In genomic region chr12:38911611-38912010, GRCh38 we compare ENCODE assay signal across 24 cellular contexts. TPM values are rescaled to one million over a fixed set of nuclear protein-coding genes. Genes with fewer than 3 reads are reported as not detected.
DNase-seq lines count a peak whose midpoint lies in the region; ATAC-seq, FAIRE-seq and TF ChIP-seq lines count a peak whose summit lies in the region.
"Had no signal": no experiment of that assay in that cellular context is flagged by ENCODE, and none has a peak within 500 bp of the region (broad histone marks: within the 10 kb centered on the region; RNA-seq: fewer than 3 reads in every experiment).

No MANE protein-coding gene starts in this region.

- TF ChIP-seq CTCF in HCT116 (IDR thresholded peaks at IDR 0.05 in 2 of 3, conservative IDR thresholded peaks at IDR 0.05 in 1 of 3; ENCODE audit: borderline replicate concordance in 1 of 3, insufficient read depth in 1 of 3, low read depth in 2 of 3, low read length in 2 of 3) (peak in 1 of 3 experiments; percentile 17; a peak in 1 of 6 replicates), GM12878 (IDR thresholded peaks at IDR 0.05 in 2 of 3, conservative IDR thresholded peaks at IDR 0.05 in 1 of 3; ENCODE audit: control insufficient read depth in 2 of 3, extremely low read depth in 1 of 3, insufficient read depth in 1 of 3, low read depth in 3 of 3, low read length in 3 of 3) (peak in 2 of 3 experiments; percentile 23 to 59; a peak in 4 of 6 replicates), nephron progenitor cell (IDR thresholded peaks at IDR 0.05) (no peak), endothelial cell (IDR thresholded peaks at IDR 0.05; ENCODE audit: unreplicated experiment) (no peak)

- H3K9me2 ChIP-seq in HCT116 (ENCODE audit: insufficient read depth): no peaks in the 10 kb centered on the region

- no peak for FAIRE-seq in GM12878 (lab: Jason Lieb, UNC)
- FAIRE-seq: astrocyte had no signal

- H3K27me3 ChIP-seq in HCT116 (ENCODE audit: insufficient read depth, low read length) (no peaks in the 10 kb centered on the region), GM12878 (replicated peaks in 1 of 2; ENCODE audit: control insufficient read depth in 2 of 2, insufficient read depth in 2 of 2, low read length in 1 of 2) (no peaks in the 10 kb centered on the region)
- H3K27me3 ChIP-seq: vagina had no signal

- intact Hi-C loops in HCT116 (cut with micrococcal nuclease): no loop called here
- intact Hi-C loops in GM12878 (cut with micrococcal nuclease; ENCODE audit: unreplicated experiment): no loop called here

- no peak overlapping the region for H3K27ac Mint-ChIP-seq in nephron progenitor cell
- no peak overlapping the region for H3K27ac Mint-ChIP-seq in endothelial cell (ENCODE audit: unreplicated experiment)
- H3K27ac Mint-ChIP-seq: activated CD8-positive, alpha-beta T cell treated with anti-CD3 and anti-CD28 coated beads, Interleukin-2, amount 10 ng/mL, durations not matched to agents 7 days and 5 days; immature natural killer cell; memory B cell; T-helper 1 cell treated with Interleukin-12 subunit alpha and Interleukin-12 subunit beta and Interleukin-4 antibody, amounts not matched to agents 30 μg/mL and 1 μg/mL, for 36 hours had no signal

- H3K79me2 ChIP-seq in HCT116 (ENCODE audit: insufficient read depth, low read length): no peaks in the 10 kb centered on the region
- H3K79me2 ChIP-seq in GM12878 (ENCODE audit: control insufficient read depth, insufficient read depth, low read length): no peaks in the 10 kb centered on the region

- no peak for TF ChIP-seq POLR2A in HCT116 (IDR thresholded peaks at IDR 0.05; ENCODE audit: borderline replicate concordance, extremely low read depth, insufficient read depth, insufficient read length)
- no peak for TF ChIP-seq POLR2A in GM12878 (IDR thresholded peaks at IDR 0.05; ENCODE audit: low read depth, low read length)

- TF ChIP-seq EP300 in GM12878 (IDR thresholded peaks at IDR 0.05; ENCODE audit: borderline replicate concordance in 1 of 2, control insufficient read depth in 1 of 2, low read depth in 2 of 2, low read length in 2 of 2): no peak

- H3K27ac ChIP-seq in HCT116 (ENCODE audit: low read depth, low read length) (no peak overlapping the region), GM12878 (ENCODE audit: control insufficient read depth, insufficient read depth) (no peak overlapping the region)
- H3K27ac ChIP-seq: vagina had no signal

- in situ Hi-C loops in GM12878 (cut with MboI): loop anchor here (25.0 kb wide), 1 partner anchor 224 kb away; no protein-coding TSS in a partner anchor

- peak; percentile 40; the same call in 1 of the 2 replicates for TF ChIP-seq RAD21 in HCT116 (IDR thresholded peaks at IDR 0.05; ENCODE audit: low read depth)
- TF ChIP-seq RAD21 in GM12878 (IDR thresholded peaks at IDR 0.05; ENCODE audit: insufficient read depth, low read depth, low read length): peak; percentile 62

- no peak overlapping the region for H3K4me2 ChIP-seq in HCT116 (ENCODE audit: low read length)
- H3K4me2 ChIP-seq in GM12878 (ENCODE audit: control insufficient read depth, insufficient read depth): no peak overlapping the region
- H3K4me2 ChIP-seq: smooth muscle cell had no signal

- H3K9me3 Mint-ChIP-seq in nephron progenitor cell (no peaks in the 10 kb centered on the region), endothelial cell (ENCODE audit: unreplicated experiment) (peaks cover 3% of the 10 kb centered on the region)
- H3K9me3 Mint-ChIP-seq: immature natural killer cell; T-helper 1 cell treated with Interleukin-12 subunit alpha and Interleukin-12 subunit beta and Interleukin-4 antibody, amounts not matched to agents 30 μg/mL and 1 μg/mL, for 36 hours had no signal

- H3K9me3 ChIP-seq in HCT116 (ENCODE audit: control insufficient read depth in 1 of 2, insufficient read depth in 1 of 2, low read depth in 1 of 2, low read length in 2 of 2) (no peaks in the 10 kb centered on the region), GM12878 (replicated peaks; ENCODE audit: control insufficient read depth, insufficient read depth, low read length) (no peaks in the 10 kb centered on the region)
- H3K9me3 ChIP-seq: vagina had no signal

- no peak for ATAC-seq in HCT116
- peak; percentile 54 for ATAC-seq in GM12878
- ATAC-seq in GM19324 (IDR thresholded peaks at IDR 0.05; ENCODE audit: low FRiP score, unreplicated experiment): no peak
- ATAC-seq: activated CD8-positive, alpha-beta T cell treated with anti-CD3 and anti-CD28 coated beads, Interleukin-2, amount 10 ng/mL, durations not matched to agents 7 days and 5 days had no signal

- 29% methylated on average over 1 of the region's 1 CpG for WGBS in GM12878 (ENCODE audit: insufficient coverage, insufficient replicate concordance, low lambda C conversion rate, missing lambda C conversion rate)

- CTCF ChIA-PET in HCT116 (lab: Charles Lee): interaction anchor here (1.7 kb wide), 1 partner anchor 10 kb away, joined by 8 read pairs; no protein-coding TSS in a partner anchor
- CTCF ChIA-PET in GM12878 (lab: Yijun Ruan, JAX): interaction anchor here (0.7 to 8.2 kb wide), 17 partner anchors 9 to 595 kb away, joined by 3 to 68 read pairs (median 4); partner anchors contain the start of gene ALG10B

- H2AFZ ChIP-seq in HCT116 (ENCODE audit: low read depth, low read length, poor library complexity, severe bottlenecking) (no peak overlapping the region), GM12878 (ENCODE audit: control insufficient read depth, low read depth, low read length) (no peak overlapping the region)

- H3K4me1 ChIP-seq in HCT116 (ENCODE audit: control insufficient read depth in 1 of 2, insufficient read depth in 2 of 2, low read length in 2 of 2) (peaks cover 3 to 7% of the 10 kb centered on the region in 2 experiments), GM12878 (ENCODE audit: control insufficient read depth, insufficient read depth, low read length) (no peaks in the 10 kb centered on the region)

- H3K4me3 ChIP-seq in HCT116 (replicated peaks in 1 of 2; ENCODE audit: low read depth in 1 of 2, low read length in 2 of 2) (no peak overlapping the region), GM12878 (no peak overlapping the region)
- H3K4me3 ChIP-seq: smooth muscle cell, vagina had no signal

- H3K4me1 Mint-ChIP-seq in nephron progenitor cell: peaks cover 9% of the 10 kb centered on the region
- peaks cover 9% of the 10 kb centered on the region for H3K4me1 Mint-ChIP-seq in endothelial cell (ENCODE audit: unreplicated experiment)

- H3K4me3 Mint-ChIP-seq in nephron progenitor cell (no peak overlapping the region), endothelial cell (ENCODE audit: unreplicated experiment) (no peak overlapping the region)
- H3K4me3 Mint-ChIP-seq: activated CD8-positive, alpha-beta T cell treated with anti-CD3 and anti-CD28 coated beads, Interleukin-2, amount 10 ng/mL, durations not matched to agents 7 days and 5 days; immature natural killer cell; memory B cell; T-helper 1 cell treated with Interleukin-12 subunit alpha and Interleukin-12 subunit beta and Interleukin-4 antibody, amounts not matched to agents 30 μg/mL and 1 μg/mL, for 36 hours had no signal

- H3K36me3 Mint-ChIP-seq in nephron progenitor cell (ENCODE audit: low read depth) (no peaks in the 10 kb centered on the region), endothelial cell (ENCODE audit: low read depth, unreplicated experiment) (no peaks in the 10 kb centered on the region)
- H3K36me3 Mint-ChIP-seq: immature natural killer cell had no signal

- SMC1A ChIA-PET in GM12878 (lab: Charles Lee; ENCODE audit: uncharacterized antibody, unreplicated experiment): interaction anchor here (0.8 to 4.4 kb wide), 15 partner anchors 8 to 595 kb away, joined by 3 to 41 read pairs (median 3); partner anchors contain the start of gene ALG10B

- H3K36me3 ChIP-seq in HCT116 (ENCODE audit: control insufficient read depth in 1 of 2, insufficient read depth in 2 of 2, low read length in 2 of 2) (no peaks in the 10 kb centered on the region), GM12878 (ENCODE audit: control insufficient read depth in 2 of 2, insufficient read depth in 2 of 2, low read length in 1 of 2) (no peaks in the 10 kb centered on the region)
- H3K36me3 ChIP-seq: vagina had no signal

- POLR2A ChIA-PET in HCT116 (lab: Charles Lee) (no interaction called here), GM12878 (lab: Charles Lee) (interaction anchor here (0.6 kb wide), 1 partner anchor 514 kb away, joined by 3 read pairs; no protein-coding TSS in a partner anchor)

- RAD21 ChIA-PET in HCT116 (lab: Charles Lee; ENCODE audit: low non-redundant PET in 1 of 2, low total read pairs in 2 of 2, uncharacterized antibody in 2 of 2, unreplicated experiment in 2 of 2): no interaction called here
- RAD21 ChIA-PET in GM12878 (lab: Charles Lee; ENCODE audit: unreplicated experiment): interaction anchor here (0.9 to 3.6 kb wide), 5 partner anchors 13 to 584 kb away, joined by 3 to 24 read pairs (median 3); no protein-coding TSS in a partner anchor

- peak; percentile 11 for DNase-seq in AG20443 (ENCODE audit: low spot score)
- no peak for DNase-seq in HCT116 (ENCODE audit: low read depth, low spot score)
- no peak for DNase-seq in GM12878 (ENCODE audit: low read depth, low spot score)
- DNase-seq in iPS-NIHi11 (ENCODE audit: low spot score): peak; percentile 14
- no peak for DNase-seq in C1 segment of cervical spinal cord (lab: John Stamatoyannopoulos, UW)
- no peak for DNase-seq in nephron progenitor cell
- DNase-seq in endothelial cell (ENCODE audit: low spot score): no peak
- DNase-seq: activated CD4-positive, CD25-positive, alpha-beta regulatory T cell; activated CD8-positive, alpha-beta T cell treated with anti-CD3 and anti-CD28 coated beads, Interleukin-2, amount 10 ng/mL, durations not matched to agents 7 days and 5 days; activated naive CD4-positive, alpha-beta T cell treated with anti-CD3 and anti-CD28 coated beads, Interleukin-2, amount 50 U/mL, for 16 hours; activated T-cell treated with anti-CD3 and anti-CD28 coated beads, Interleukin-2, amount 50 U/mL, for 48 hours; COR-L47; cortex of kidney; erythroblast; glutamatergic neuron; immature natural killer cell; NCI-H446 had no signal

- H3K9ac ChIP-seq in HCT116 (ENCODE audit: low read length) (no peak overlapping the region), GM12878 (ENCODE audit: control insufficient read depth, insufficient read depth, low read length) (no peak overlapping the region)

- H4K20me1 ChIP-seq in HCT116 (ENCODE audit: insufficient read depth): no peaks in the 10 kb centered on the region
- no peaks in the 10 kb centered on the region for H4K20me1 ChIP-seq in GM12878 (ENCODE audit: control insufficient read depth, insufficient read depth)

- no TSS peak for BruUV-seq in HCT116 (replicated peaks; lab: Mats Ljungman, UMichigan)
- BruUV-seq in GM12878 (replicated peaks; lab: Mats Ljungman, UMichigan): no TSS peak

- H3K27me3 Mint-ChIP-seq in nephron progenitor cell (ENCODE audit: low read depth, poor library complexity): no peaks in the 10 kb centered on the region
- H3K27me3 Mint-ChIP-seq in endothelial cell (ENCODE audit: unreplicated experiment): peaks cover 7% of the 10 kb centered on the region

RNA-seq across cellular contexts. Expression of gene CPNE8, which starts 6.2 kb away (rescaled TPM):
- total RNA-seq in HCT116 (2021; ENCODE audit: unreplicated experiment): 14.2 TPM
- polyA plus RNA-seq in HCT116 (2012): 2.2 and 3.4 TPM in 2 replicates
- total RNA-seq in GM12878 (2013; cell fraction: nucleolus; rRNA removed): 85.5 and 97.5 TPM in 2 replicates
- 15.5 and 20.2 TPM in 2 replicates for total RNA-seq in GM12878 (2014; rRNA removed)
- total RNA-seq in GM12878 (2014; rRNA removed; fragmentation: Illumina TruSeq; extraction: Trizol): 21.5 and 22.1 TPM in 2 replicates
- total RNA-seq in GM12878 (2021): 17.0 and 18.8 TPM in 2 replicates
- 4.8 TPM for polyA plus RNA-seq in GM12878 (2011; ENCODE audit: low read depth)
- 38.4 and 54.0 TPM in 2 replicates for polyA plus RNA-seq in GM12878 (2011; rRNA removed)
- polyA plus RNA-seq in GM12878 (2011; cell fraction: cytosol; rRNA removed): 11.8 and 12.8 TPM in 2 replicates
- polyA plus RNA-seq in GM12878 (2011; cell fraction: nucleus; rRNA removed): 46.7 and 48.9 TPM in 2 replicates
- 8.3 and 9.2 TPM in 2 replicates for polyA plus RNA-seq in GM12878 (2012)
- polyA plus RNA-seq in GM12878 (2014; fragmentation: Illumina TruSeq; extraction: Trizol): 15.3 and 20.8 TPM in 2 replicates
- 10 to 100 TPM; 13.0 to 24.2 TPM for polyA plus RNA-seq in GM12878 (2014; fragmentation: Nextera tagmentation; extraction: Ambion mirVana)
- 9.9 and 11.3 TPM in 2 replicates for polyA plus RNA-seq in GM12878 (2014; rRNA removed)
- polyA plus RNA-seq in GM12878 (2016; fragmentation: Nextera tagmentation; extraction: Ambion mirVana): 10 to 100 TPM; 19.1 to 21.1 TPM
- 29.6 and 35.5 TPM in 2 replicates for polyA minus RNA-seq in GM12878 (2011; rRNA and poly(A)+ RNA removed)
- 10.4 and 13.0 TPM in 2 replicates for polyA minus RNA-seq in GM12878 (2011; cell fraction: cytosol; rRNA and poly(A)+ RNA removed)
- 55.9 and 96.4 TPM in 2 replicates for polyA minus RNA-seq in GM12878 (2011; cell fraction: nucleus; rRNA and poly(A)+ RNA removed)
- 10.8 TPM for total RNA-seq in endothelial cell (ENCODE audit: unreplicated experiment)
- total RNA-seq: LHCN-M2 had no signal

Comparison
In these comparisons a context has a peak if more than half of its experiments do, and no peak if none do; other contexts are left out.
1. DNase-seq: peak in AG20443 (single experiment) and iPS-NIHi11 (single experiment); none in HCT116 (single experiment), GM12878 (single experiment), C1 segment of cervical spinal cord (0 of 14), nephron progenitor cell (single experiment) and endothelial cell (single experiment).
2. CTCF ChIP-seq: peak in GM12878 (2 of 3); none in nephron progenitor cell (single experiment) and endothelial cell (single experiment).